In the genomic region with DNA sequence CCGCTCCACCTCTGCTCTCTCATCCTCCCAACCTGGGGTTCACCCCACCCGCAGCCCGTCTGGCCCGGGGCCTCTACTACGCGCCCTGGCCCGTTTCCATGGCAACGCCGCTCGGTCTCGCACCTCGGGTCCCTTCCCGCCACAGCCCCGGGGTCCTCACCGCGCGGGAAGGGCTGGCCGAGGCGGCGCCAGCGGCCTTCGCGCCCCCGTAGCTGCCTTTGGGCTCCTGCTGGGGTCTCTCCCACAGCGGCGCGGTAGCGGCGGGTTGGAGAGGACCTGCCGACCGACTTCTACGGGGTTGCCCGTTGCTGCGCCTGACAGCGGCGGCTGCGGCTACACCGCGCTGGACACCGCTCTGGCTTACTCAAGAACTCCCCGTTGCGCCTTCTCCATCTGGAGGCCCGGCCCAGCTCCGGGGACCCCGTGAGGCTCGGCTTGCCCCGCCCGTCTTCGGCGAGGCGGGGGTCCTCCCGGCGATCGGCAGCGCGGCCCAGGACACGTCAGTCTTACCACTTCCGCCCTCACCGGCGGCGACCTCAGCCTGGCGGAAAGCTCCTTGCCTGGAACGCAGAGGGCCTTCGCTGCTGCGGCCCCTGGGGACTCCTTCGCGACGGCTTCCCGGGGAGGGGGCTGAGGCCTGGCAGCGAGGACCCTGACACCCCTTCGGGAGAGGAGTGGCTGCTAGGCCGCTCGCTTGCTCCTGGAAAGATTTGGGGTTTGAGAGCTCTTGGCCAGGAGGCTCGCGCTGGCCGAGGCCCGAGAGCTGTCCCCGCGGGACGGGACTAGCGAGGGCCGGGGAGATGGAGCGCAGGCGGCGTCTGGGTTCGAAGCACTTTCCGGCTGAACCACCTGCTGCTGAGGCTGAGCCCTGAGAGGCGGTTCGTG, we compare ENCODE assay signal across 1 cellular context.
TF ChIP-seq lines count a peak whose summit lies in the region.

Gene TM9SF1, minus strand, starts transcription at position 256 of the 885 bp plus-strand sequence. CDS start 422 bp downstream, outside the sequence.

TF ChIP-seq in HepG2, 621 proteins besides CTCF, POLR2A, EP300 and RAD21 (continued from another document):
- TF ChIP-seq SPEN (CRISPR knock-in tag; IDR thresholded peaks at IDR 0.05; ENCODE audit: low read depth) (peak; percentile 99), ZNF773 (CRISPR knock-in tag; IDR thresholded peaks at IDR 0.05; ENCODE audit: borderline replicate concordance) (peak; percentile 94), NR3C1 (CRISPR knock-in tag; IDR thresholded peaks at IDR 0.05) (peak; percentile 92; the same call in 1 of the 2 replicates)
TF ChIP-seq in HepG2: peak in this region for 473.
